13 cellular contexts compared by ENCODE assay signal in genomic region chr7:135974667-135975066, GRCh38. TPM values are rescaled to one million over a fixed set of nuclear protein-coding genes. Genes with fewer than 3 reads are reported as not detected.
A peak's percentile ranks its signal among the peaks of the same experiment; 100 is the strongest.
DNase-seq lines count a peak whose midpoint lies in the region; ATAC-seq and TF ChIP-seq lines count a peak whose summit lies in the region.
"Had no signal": no experiment of that assay in that cellular context is flagged by ENCODE, and none has a peak within 500 bp of the region (broad histone marks: within the 10 kb centered on the region; RNA-seq: fewer than 3 reads in every experiment).

No MANE protein-coding gene starts in this region.

- no peak overlapping the region for H3K14ac ChIP-seq in mesenchymal stem cell (ENCODE audit: low read length in 2 of 2)

- H3K36me3 Mint-ChIP-seq in activated B cell treated with CpG ODN at 0.5 μM for 24 hours (ENCODE audit: low read depth), result peaks cover 41% of the 10 kb centered on the region

- peaks cover 3% of the 10 kb centered on the region for H3K79me1 ChIP-seq in mesenchymal stem cell (replicated peaks; ENCODE audit: low read length, poor library complexity, severe bottlenecking)

- H4K8ac ChIP-seq in mesenchymal stem cell (ENCODE audit: low read length), result no peak overlapping the region

- peaks cover 48 to 78% (median 59%) of the 10 kb centered on the region in 10 experiments for H3K4me1 ChIP-seq in BLaER1 treated with 17β-estradiol and CSF1 and Interleukin-3, amounts not matched to agents 10 nM and 100 nM
- H3K4me1 ChIP-seq in mesenchymal stem cell (ENCODE audit: control insufficient read depth, insufficient read depth, low read depth, low read length) (peaks cover 3% of the 10 kb centered on the region), BE2C (no peaks in the 10 kb centered on the region; the same call in 1 of the 2 replicates)

- H2AK5ac ChIP-seq in mesenchymal stem cell (ENCODE audit: low read length, severe bottlenecking), result no peak overlapping the region

- H2BK5ac ChIP-seq in mesenchymal stem cell (ENCODE audit: low read depth, low read length, poor library complexity, severe bottlenecking), result no peak overlapping the region

- intact Hi-C loops in activated B cell treated with CpG ODN at 0.5 μM for 24 hours (cut with micrococcal nuclease), result loop anchor here (5.0 to 10.0 kb wide), 4 partner anchors 37 to 1520 kb away; partner anchors contain the start of genes AGBL3, AKR1B1 and TMEM140

- peaks cover 0 to 6% (median 0%) of the 10 kb centered on the region in 11 experiments; a peak in 4 of 22 replicates for H3K9me3 ChIP-seq in BLaER1 treated with 17β-estradiol and CSF1 and Interleukin-3, amounts not matched to agents 10 nM and 100 nM (replicated peaks in 1 of 11)
- H3K9me3 ChIP-seq in mesenchymal stem cell (ENCODE audit: control insufficient read depth, low read length) (no peaks in the 10 kb centered on the region), BE2C (no peaks in the 10 kb centered on the region)
- H3K9me3 ChIP-seq: pancreas, testis had no signal

- peak overlapping the region; percentile 99 for H3K27ac Mint-ChIP-seq in activated B cell treated with CpG ODN at 0.5 μM for 24 hours

- peak overlapping the region in 4 of 10 experiments; percentile 85 to 90 (median 87); a peak in 7 of 20 replicates for H3K4me3 ChIP-seq in BLaER1 treated with 17β-estradiol and CSF1 and Interleukin-3, amounts not matched to agents 10 nM and 100 nM
- H3K4me3 ChIP-seq in GM12865 (ENCODE audit: low read depth, low read length) (peak overlapping the region; percentile 96), mesenchymal stem cell (ENCODE audit: insufficient read depth in 1 of 2, low read depth in 1 of 2, low read length in 2 of 2) (peak overlapping the region in 1 of 2 experiments; percentile 89), BE2C (ENCODE audit: low read depth, low read length) (no peak overlapping the region)
- H3K4me3 ChIP-seq: testis had no signal

- no peak overlapping the region for H2BK12ac ChIP-seq in mesenchymal stem cell (ENCODE audit: low read length in 2 of 2)

- no peak overlapping the region for H3K18ac ChIP-seq in mesenchymal stem cell (ENCODE audit: low read depth in 1 of 2, low read length in 2 of 2)

- no peak overlapping the region for H2AFZ ChIP-seq in mesenchymal stem cell (ENCODE audit: low read depth, low read length)

- no peaks in the 10 kb centered on the region for H3K27me3 Mint-ChIP-seq in activated B cell treated with CpG ODN at 0.5 μM for 24 hours

- H3K27ac ChIP-seq in BLaER1 treated with 17β-estradiol and CSF1 and Interleukin-3, amounts not matched to agents 10 nM and 100 nM, result no peak overlapping the region
- no peak overlapping the region for H3K27ac ChIP-seq in mesenchymal stem cell (ENCODE audit: low read length, poor library complexity, severe bottlenecking)
- H3K27ac ChIP-seq in substantia nigra (ENCODE audit: low read depth, low read length, poor library complexity, severe bottlenecking), result no peak overlapping the region
- H3K27ac ChIP-seq: pancreas, testis had no signal

- no peaks in the 10 kb centered on the region for H3K27me3 ChIP-seq in BLaER1 treated with 17β-estradiol and CSF1 and Interleukin-3, amounts not matched to agents 10 nM and 100 nM
- no peaks in the 10 kb centered on the region for H3K27me3 ChIP-seq in mesenchymal stem cell (ENCODE audit: control insufficient read depth in 1 of 2, insufficient read depth in 1 of 2, low read length in 2 of 2)
- no peaks in the 10 kb centered on the region for H3K27me3 ChIP-seq in BE2C
- H3K27me3 ChIP-seq: pancreas, testis had no signal

- peak overlapping the region; percentile 99 for H3K4me3 Mint-ChIP-seq in activated B cell treated with CpG ODN at 0.5 μM for 24 hours

- no peak for ATAC-seq in activated B cell treated with CpG ODN at 0.5 μM for 24 hours (ENCODE audit: low read depth)
- ATAC-seq in HG03439 (IDR thresholded peaks at IDR 0.05; ENCODE audit: unreplicated experiment), result no peak
- ATAC-seq: pancreas had no signal

- H3K4me2 ChIP-seq in BLaER1 treated with 17β-estradiol and CSF1 and Interleukin-3, amounts not matched to agents 10 nM and 100 nM, result peak overlapping the region; percentile 79 to 98 (median 91)
- no peak overlapping the region for H3K4me2 ChIP-seq in mesenchymal stem cell (ENCODE audit: low read length, poor library complexity, severe bottlenecking)

- POLR2A ChIA-PET in activated B cell treated with CpG ODN at 0.5 μM for 24 hours (lab: Charles Lee), result interaction anchor here (0.7 to 1.1 kb wide), 2 partner anchors 11 to 312 kb away, joined by 3 read pairs; partner anchors contain the start of gene STMP1
- POLR2A ChIA-PET in HEK293T (lab: Yijun Ruan, JAX), result no interaction called here

- no peak overlapping the region for H3K4ac ChIP-seq in mesenchymal stem cell (ENCODE audit: low read depth in 1 of 2, low read length in 2 of 2)

- H4K91ac ChIP-seq in mesenchymal stem cell (ENCODE audit: low read length), result no peak overlapping the region

- peak; percentile 55 for DNase-seq in GM12865 (ENCODE audit: low read depth)
- no peak for DNase-seq in activated B cell treated with CpG ODN at 0.5 μM for 24 hours
- no peak for DNase-seq in mesenchymal stem cell
- no peak for DNase-seq in BE2C
- DNase-seq in substantia nigra (lab: John Stamatoyannopoulos, UW), result no peak
- DNase-seq in HEK293T (ENCODE audit: extremely low spot score), result no peak
- DNase-seq: Calu3; NCI-H1694 treated with DMSO at 0.1 percent for 48 hours; pancreas; stimulated activated CD4-positive, alpha-beta T cell treated with anti-CD3 and anti-CD28 coated beads, Interleukin-4, amount 100 ng/mL, for 24 hours; testis had no signal

- H3K9ac ChIP-seq in BLaER1 treated with 17β-estradiol and CSF1 and Interleukin-3, amounts not matched to agents 10 nM and 100 nM, result peak overlapping the region in 3 of 11 experiments; percentile 23 to 92 (median 36); a peak in 3 of 22 replicates
- peak overlapping the region; percentile 37 for H3K9ac ChIP-seq in mesenchymal stem cell (ENCODE audit: low read length)

- H3K9me3 Mint-ChIP-seq in activated B cell treated with CpG ODN at 0.5 μM for 24 hours, result no peaks in the 10 kb centered on the region

- no peak overlapping the region for H2BK15ac ChIP-seq in mesenchymal stem cell (ENCODE audit: low read depth, poor library complexity, severe bottlenecking)

- peaks cover 42 to 71% (median 68%) of the 10 kb centered on the region in 11 experiments; a peak in 21 of 22 replicates for H4K20me1 ChIP-seq in BLaER1 treated with 17β-estradiol and CSF1 and Interleukin-3, amounts not matched to agents 10 nM and 100 nM

- H3K36me3 ChIP-seq in BLaER1 treated with 17β-estradiol and CSF1 and Interleukin-3, amounts not matched to agents 10 nM and 100 nM, result peaks cover 0 to 44% (median 36%) of the 10 kb centered on the region in 11 experiments; a peak in 17 of 22 replicates
- H3K36me3 ChIP-seq in mesenchymal stem cell (ENCODE audit: control insufficient read depth in 1 of 2, insufficient read depth in 2 of 2, low read depth in 1 of 2, low read length in 2 of 2) (peaks cover 0 to 36% of the 10 kb centered on the region in 2 experiments), BE2C (peaks cover 9% of the 10 kb centered on the region; the same call in 1 of the 2 replicates)
- H3K36me3 ChIP-seq: pancreas had no signal

- peaks cover 84% of the 10 kb centered on the region for H3K4me1 Mint-ChIP-seq in activated B cell treated with CpG ODN at 0.5 μM for 24 hours

- H3K23ac ChIP-seq in mesenchymal stem cell (ENCODE audit: low read length in 2 of 2), result no peak overlapping the region

- H2BK120ac ChIP-seq in mesenchymal stem cell (ENCODE audit: low read depth, low read length), result no peak overlapping the region

- TF ChIP-seq CTCF in GM12865 (IDR thresholded peaks at IDR 0.05; ENCODE audit: insufficient read depth, low read depth, low read length, missing control alignments) (no peak), activated B cell treated with CpG ODN at 0.5 μM for 24 hours (IDR thresholded peaks at IDR 0.05) (no peak), BE2C (IDR thresholded peaks at IDR 0.05; ENCODE audit: low read depth, low read length) (no peak)

- CTCF ChIA-PET in activated B cell treated with CpG ODN at 0.5 μM for 24 hours (lab: Charles Lee), result no interaction called here
- CTCF ChIA-PET in HEK293T (lab: Yijun Ruan, JAX), result interaction anchor here (0.8 kb wide), 1 partner anchor 9 kb away, joined by 3 read pairs; no protein-coding TSS in a partner anchor

- no CpG with 5 or more reads among the region's 1 CpG for WGBS in mesenchymal stem cell

TF ChIP-seq in HEK293T, 16 proteins besides CTCF, POLR2A, EP300 and RAD21:
- TF ChIP-seq FOXA1 (IDR thresholded peaks at IDR 0.05) (no peak), BHLHE40 (IDR thresholded peaks at IDR 0.05; ENCODE audit: borderline replicate concordance) (no peak), NFRKB (IDR thresholded peaks at IDR 0.05) (no peak), HDGF (IDR thresholded peaks at IDR 0.05; ENCODE audit: borderline replicate concordance) (no peak)

RNA-seq across cellular contexts. Expression of gene MTPN, which starts 2.5 kb away (rescaled TPM):
- 130 and 137 TPM in 2 replicates for total RNA-seq in activated B cell treated with CpG ODN at 0.5 μM for 24 hours
- 156 TPM for polyA plus RNA-seq in mesenchymal stem cell (2013, experiment 1 of 2)
- polyA plus RNA-seq in mesenchymal stem cell (2013, experiment 2 of 2), result 152 TPM
- 110 TPM for polyA plus RNA-seq in BE2C (2012; ENCODE audit: insufficient read depth, insufficient read length, low read depth)
